In genomic region chr11:61577383-61578118, GRCh38 we compare ENCODE assay signal across 9 cellular contexts. TPM values are rescaled to one million over a fixed set of nuclear protein-coding genes. Genes with fewer than 3 reads are reported as not detected.
DNase-seq lines count a peak whose midpoint lies in the region; ATAC-seq and TF ChIP-seq lines count a peak whose summit lies in the region.
"Had no signal": no experiment of that assay in that cellular context is flagged by ENCODE, and none has a peak within 500 bp of the region (broad histone marks: within the 10 kb centered on the region; RNA-seq: fewer than 3 reads in every experiment).

No MANE protein-coding gene starts in this region.

- H3K27ac ChIP-seq in SJCRH30 (no peak overlapping the region), heart left ventricle (peak overlapping the region in 8 of 12 donors; percentile 21 to 64 (median 57)), caudate nucleus (ENCODE audit: low read depth, low read length) (no peak overlapping the region)

- POLR2A ChIA-PET in GM10248 (lab: Yijun Ruan, JAX) = no interaction called here

- H3K36me3 ChIP-seq in SJCRH30 = no peaks in the 10 kb centered on the region
- no peaks in the 10 kb centered on the region for H3K36me3 ChIP-seq in heart left ventricle

- H3K4me1 ChIP-seq in SJCRH30 = no peaks in the 10 kb centered on the region
- peaks cover 0 to 49% (median 14%) of the 10 kb centered on the region in 12 donors for H3K4me1 ChIP-seq in heart left ventricle

- TF ChIP-seq CTCF in heart left ventricle (IDR thresholded peaks at IDR 0.05) (peak in 11 of 12 donors; percentile 21 to 55 (median 39)), retinal pigment epithelial cell (conservative IDR thresholded peaks at IDR 0.05; ENCODE audit: low read depth, low read length) (peak; percentile 53), GM10248 (IDR thresholded peaks at IDR 0.05; ENCODE audit: control extremely low read depth, extremely low read depth, low read depth, missing control alignments) (no peak)

- ATAC-seq in heart left ventricle = peak; percentile 18 to 56 (median 42)

- no peak overlapping the region for H3K4me3 ChIP-seq in SJCRH30
- H3K4me3 ChIP-seq in heart left ventricle = no peak overlapping the region
- no peak overlapping the region for H3K4me3 ChIP-seq in retinal pigment epithelial cell (ENCODE audit: low read length)

- DNase-seq in NCI-H748 (lab: John Stamatoyannopoulos, UW; ENCODE audit: unreplicated experiment) = peak; percentile 24
- no peak for DNase-seq in NCI-H748 treated with DMSO at 0.1 percent for 48 hours (lab: John Stamatoyannopoulos, UW)
- DNase-seq in SJCRH30 = peak; percentile 24 to 28
- DNase-seq in heart left ventricle = peak in 4 of 5 donors; percentile 42 to 71 (median 59)
- DNase-seq in retinal pigment epithelial cell (ENCODE audit: low read depth) = no peak
- DNase-seq in caudate nucleus (lab: John Stamatoyannopoulos, UW) = no peak
- no peak for DNase-seq in GM10248 (ENCODE audit: extremely low spot score)
- DNase-seq in D341Med (ENCODE audit: low spot score) = no peak
- DNase-seq: AML-193 had no signal

- TF ChIP-seq POLR2A in heart left ventricle (IDR thresholded peaks at IDR 0.05) = no peak

- CTCF ChIA-PET in GM10248 (lab: Yijun Ruan, JAX) = interaction anchor here (1.3 to 2.6 kb wide), 2 partner anchors 11 to 61 kb away, joined by 3 to 11 read pairs; no protein-coding TSS in a partner anchor

- H3K27me3 ChIP-seq in SJCRH30 (peaks cover 12% of the 10 kb centered on the region; the same call in 1 of the 2 replicates), heart left ventricle (peaks cover 0 to 27% (median 2%) of the 10 kb centered on the region in 9 donors)

- H3K9me3 ChIP-seq in SJCRH30 (replicated peaks) (no peaks in the 10 kb centered on the region), heart left ventricle (no peaks in the 10 kb centered on the region)

- intact Hi-C loops in heart left ventricle (cut with DNase I) = loop anchor here in 9 of 10 donors (2.0 to 10.0 kb wide), 11 partner anchors 43 to 131 kb away; a partner anchor contains a TSS

- 55 to 71% (median 60%) methylated on average over 7 of the region's 7 CpGs for WGBS in heart left ventricle, 4 donors

RNA-seq across cellular contexts. Expression of gene SYT7, which starts 3.3 kb away (rescaled TPM):
- 1.1 and 1.3 TPM in 2 replicates for total RNA-seq in SJCRH30 (2014; rRNA removed; shearing (Covaris generic))
- total RNA-seq in heart left ventricle = 10 to 100 TPM; 12.4 to 22.7 (median 17.4) TPM
- 10 to 100 TPM; 13.0 to 34.7 TPM for polyA plus RNA-seq in heart left ventricle

Comparison
In these comparisons a context has a peak if more than half of its experiments do, and no peak if none do; other contexts are left out.
1. DNase-seq: peak in NCI-H748 (single experiment), SJCRH30 (2 of 2) and heart left ventricle (4 of 5); none in NCI-H748 treated with DMSO at 0.1 percent for 48 hours (single experiment), retinal pigment epithelial cell (single experiment), caudate nucleus (0 of 61), GM10248 (single experiment) and D341Med (single experiment).
2. H3K27ac ChIP-seq: peak in heart left ventricle (8 of 12); none in SJCRH30 (single experiment) and caudate nucleus (single experiment).